In the genomic region with DNA sequence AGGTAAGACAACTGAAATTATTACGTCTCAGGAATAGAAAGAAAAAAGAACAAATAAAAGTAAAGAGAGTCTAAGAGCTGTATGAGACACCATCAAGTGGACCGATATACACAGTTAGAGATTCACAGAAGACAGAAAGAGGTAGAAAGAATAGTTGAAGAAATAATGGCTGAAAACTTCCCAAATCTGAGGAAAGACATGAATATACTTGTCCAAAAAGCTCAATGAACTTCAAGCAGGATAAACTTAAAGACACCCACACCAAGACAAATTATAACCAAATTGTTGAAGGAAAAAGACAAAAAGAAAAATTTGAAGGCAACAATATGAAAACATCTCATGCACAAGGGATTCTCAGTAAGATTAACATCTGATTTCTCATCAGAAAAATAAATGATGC, we compare ENCODE assay signal across 39 cellular contexts. TPM values are rescaled to one million over a fixed set of nuclear protein-coding genes. Genes with fewer than 3 reads are reported as not detected.
DNase-seq lines count a peak whose midpoint lies in the region; ATAC-seq, FAIRE-seq and TF ChIP-seq lines count a peak whose summit lies in the region.
"Had no signal": no experiment of that assay in that cellular context is flagged by ENCODE, and none has a peak within 500 bp of the region (broad histone marks: within the 10 kb centered on the region; RNA-seq: fewer than 3 reads in every experiment).

No MANE protein-coding gene starts in this region.

- H3K4me3 Mint-ChIP-seq in CD8-positive, alpha-beta T cell = no peak overlapping the region
- H3K4me3 Mint-ChIP-seq: B cell; CD14-positive monocyte; CD4-positive, alpha-beta T cell; CD4-positive, CD25-positive, alpha-beta regulatory T cell; CD8-positive, alpha-beta memory T cell had no signal

- POLR2A ChIA-PET in A549 (lab: Yijun Ruan, JAX) = no interaction called here
- POLR2A ChIA-PET in HEK293 (lab: Yijun Ruan, JAX) = interaction anchor here (1.6 kb wide), 1 partner anchor 39 kb away, joined by 4 read pairs; a partner anchor contains a TSS
- POLR2A ChIA-PET in CD8-positive, alpha-beta T cell (lab: Charles Lee) = no interaction called here

- CTCF ChIA-PET in A549 (lab: Yijun Ruan, JAX) = interaction anchor here (0.7 to 2.0 kb wide), 2 partner anchors 12 to 20 kb away, joined by 3 to 8 read pairs; no protein-coding TSS in a partner anchor
- CTCF ChIA-PET in HEK293 (lab: Yijun Ruan, JAX) = interaction anchor here (0.6 to 4.4 kb wide), 5 partner anchors 11 to 225 kb away, joined by 3 to 31 read pairs (median 3); no protein-coding TSS in a partner anchor
- CTCF ChIA-PET in CD8-positive, alpha-beta T cell (lab: Charles Lee) = interaction anchor here (2.5 kb wide), 1 partner anchor 12 kb away, joined by 7 read pairs; no protein-coding TSS in a partner anchor

- TF ChIP-seq POLR2A in A549 (IDR thresholded peaks at IDR 0.05; ENCODE audit: low read length) = no peak

- TF ChIP-seq EP300 in A549 (IDR thresholded peaks at IDR 0.05) = no peak

- ATAC-seq in A549 = no peak
- ATAC-seq in CD8-positive, alpha-beta T cell = no peak

- intact Hi-C loops in CD8-positive, alpha-beta T cell (cut with DNase I, micrococcal nuclease) = no loop called here
- intact Hi-C loops in posterior cingulate gyrus (cut with DNase I) = no loop called here

- WGBS in A549 (ENCODE audit: missing lambda C conversion rate) = 65% methylated on average over 2 of the region's 2 CpGs

- peak; percentile 74 for FAIRE-seq in A549 (lab: Jason Lieb, UNC)
- FAIRE-seq in TTC549 (lab: Jason Lieb, UNC) = peak; percentile 66
- FAIRE-seq: A204.1, D721Med had no signal

- H3K27ac Mint-ChIP-seq in CD8-positive, alpha-beta T cell = no peak overlapping the region
- H3K27ac Mint-ChIP-seq: B cell; CD14-positive monocyte; CD4-positive, alpha-beta memory T cell; CD4-positive, alpha-beta T cell; CD4-positive, CD25-positive, alpha-beta regulatory T cell; CD8-positive, alpha-beta memory T cell had no signal

- TF ChIP-seq CTCF in A549 (IDR thresholded peaks at IDR 0.05) = no peak
- TF ChIP-seq CTCF in HEK293 (tag by site-specific recombination; IDR thresholded peaks at IDR 0.05) = no peak
- no peak for TF ChIP-seq CTCF in CD8-positive, alpha-beta T cell (IDR thresholded peaks at IDR 0.05)

- H3K4me1 ChIP-seq in A549 = no peaks in the 10 kb centered on the region
- no peaks in the 10 kb centered on the region for H3K4me1 ChIP-seq in HEK293 (ENCODE audit: control insufficient read depth, insufficient read depth, low read length)
- no peaks in the 10 kb centered on the region for H3K4me1 ChIP-seq in CD8-positive, alpha-beta T cell (ENCODE audit: insufficient read depth, low read length)
- H3K4me1 ChIP-seq: BE2C; BLaER1; BLaER1 treated with 17β-estradiol and CSF1 and Interleukin-3, amounts not matched to agents 10 nM and 100 nM; Caco-2 had no signal

- H3K9me3 Mint-ChIP-seq in CD8-positive, alpha-beta T cell = peaks cover 9% of the 10 kb centered on the region

- no peaks in the 10 kb centered on the region for H3K36me3 Mint-ChIP-seq in CD8-positive, alpha-beta T cell
- H3K36me3 Mint-ChIP-seq: CD14-positive monocyte; CD4-positive, alpha-beta memory T cell; CD4-positive, CD25-positive, alpha-beta regulatory T cell had no signal

- H3K9me3 ChIP-seq in A549 (peaks cover 14% of the 10 kb centered on the region; the same call in 1 of the 3 replicates), HEK293 (ENCODE audit: control insufficient read depth, insufficient read depth, low read depth, low read length) (peaks cover 5% of the 10 kb centered on the region; the same call in 1 of the 2 replicates)
- H3K9me3 ChIP-seq in CD8-positive, alpha-beta T cell (ENCODE audit: low read length) = no peaks in the 10 kb centered on the region
- H3K9me3 ChIP-seq: BE2C, Caco-2 had no signal

- H3K27ac ChIP-seq in A549 = no peak overlapping the region
- H3K27ac ChIP-seq in HEK293 (ENCODE audit: extremely low read depth, low read depth, low read length) = no peak overlapping the region
- H3K27ac ChIP-seq in CD8-positive, alpha-beta T cell (ENCODE audit: low read depth, low read length) = no peak overlapping the region
- H3K27ac ChIP-seq: 22Rv1; BLaER1; BLaER1 treated with 17β-estradiol and CSF1 and Interleukin-3, amounts not matched to agents 10 nM and 100 nM; C4-2B had no signal

- DNase-seq in A549 (ENCODE audit: low read depth in 1 of 2, low spot score in 1 of 2) (no peak), NCI-H524 treated with DMSO at 0.1 percent for 48 hours (lab: John Stamatoyannopoulos, UW) (no peak), posterior cingulate gyrus (no peak)
- no peak for DNase-seq in CD8-positive, alpha-beta T cell
- DNase-seq: 8988T; ACHN; AML-193; BE2C; C1 segment of cervical spinal cord; Caco-2; Calu3; CD4-positive, alpha-beta memory T cell; CD4-positive, alpha-beta T cell; CD4-positive, CD25-positive, alpha-beta regulatory T cell; CD8-positive, alpha-beta memory T cell; COR-L47; DMS 273 treated with DMSO at 0.1 percent for 48 hours; DMS153; DMS53; DMS79; DMS79 treated with DMSO at 0.1 percent for 48 hours; DND-41; EL had no signal

- no peaks in the 10 kb centered on the region for H3K36me3 ChIP-seq in HEK293 (ENCODE audit: control insufficient read depth in 2 of 2, insufficient read depth in 1 of 2, low read length in 2 of 2)
- H3K36me3 ChIP-seq in CD8-positive, alpha-beta T cell (ENCODE audit: insufficient read depth, low read length) = no peaks in the 10 kb centered on the region
- H3K36me3 ChIP-seq: BE2C; BLaER1; BLaER1 treated with 17β-estradiol and CSF1 and Interleukin-3, amounts not matched to agents 10 nM and 100 nM had no signal

- H3K4me3 ChIP-seq in A549 (no peak overlapping the region), HEK293 (ENCODE audit: low read depth, low read length) (no peak overlapping the region)
- H3K4me3 ChIP-seq in CD8-positive, alpha-beta T cell (ENCODE audit: low read depth, low read length) = no peak overlapping the region
- H3K4me3 ChIP-seq: BLaER1; BLaER1 treated with 17β-estradiol and CSF1 and Interleukin-3, amounts not matched to agents 10 nM and 100 nM had no signal

- peaks cover 28% of the 10 kb centered on the region for H3K27me3 Mint-ChIP-seq in CD8-positive, alpha-beta T cell (ENCODE audit: low read depth)

- no peak for TF ChIP-seq RAD21 in A549 (conservative IDR thresholded peaks at IDR 0.05 in 1 of 2, IDR thresholded peaks at IDR 0.05 in 1 of 2)

- H3K4me1 Mint-ChIP-seq in CD8-positive, alpha-beta T cell (ENCODE audit: low read depth) = no peaks in the 10 kb centered on the region
- H3K4me1 Mint-ChIP-seq: B cell; CD14-positive monocyte; CD4-positive, alpha-beta memory T cell; CD4-positive, CD25-positive, alpha-beta regulatory T cell; CD8-positive, alpha-beta memory T cell had no signal

- H3K4me2 ChIP-seq in A549 = no peak overlapping the region
- H3K4me2 ChIP-seq: BLaER1; BLaER1 treated with 17β-estradiol and CSF1 and Interleukin-3, amounts not matched to agents 10 nM and 100 nM had no signal

- no peaks in the 10 kb centered on the region for H3K27me3 ChIP-seq in CD8-positive, alpha-beta T cell (ENCODE audit: insufficient read depth, low read length)
- H3K27me3 ChIP-seq: BLaER1; BLaER1 treated with 17β-estradiol and CSF1 and Interleukin-3, amounts not matched to agents 10 nM and 100 nM had no signal

TF ChIP-seq in A549, 52 proteins besides CTCF, POLR2A, EP300 and RAD21:
- TF ChIP-seq HOXB13 (CRISPR knock-in tag; IDR thresholded peaks at IDR 0.05; ENCODE audit: low read depth) (no peak), EHMT2 (IDR thresholded peaks at IDR 0.05; ENCODE audit: low read depth) (no peak), FOSL2 (IDR thresholded peaks at IDR 0.05) (no peak), FOSL2 (CRISPR knock-in tag; IDR thresholded peaks at IDR 0.05) (no peak), NPAS2 (CRISPR knock-in tag; IDR thresholded peaks at IDR 0.05; ENCODE audit: borderline replicate concordance) (no peak), PHF8 (IDR thresholded peaks at IDR 0.05; ENCODE audit: borderline replicate concordance, low read depth) (no peak)

TF ChIP-seq in HEK293, 187 proteins besides CTCF, POLR2A, EP300 and RAD21:
- TF ChIP-seq SETDB1 (IDR thresholded peaks at IDR 0.05; ENCODE audit: insufficient read length, low read length) (peak; percentile 53), ZNF433 (tag by site-specific recombination; IDR thresholded peaks at IDR 0.05; ENCODE audit: low read depth) (no peak), ZNF654 (tag by site-specific recombination; IDR thresholded peaks at IDR 0.05; ENCODE audit: low read depth) (no peak), ZNF558 (tag by site-specific recombination; IDR thresholded peaks at IDR 0.05) (peak; percentile 97), ZNF560 (tag by site-specific recombination; IDR thresholded peaks at IDR 0.05; ENCODE audit: borderline replicate concordance) (no peak)
- TF ChIP-seq, protein P1, sequence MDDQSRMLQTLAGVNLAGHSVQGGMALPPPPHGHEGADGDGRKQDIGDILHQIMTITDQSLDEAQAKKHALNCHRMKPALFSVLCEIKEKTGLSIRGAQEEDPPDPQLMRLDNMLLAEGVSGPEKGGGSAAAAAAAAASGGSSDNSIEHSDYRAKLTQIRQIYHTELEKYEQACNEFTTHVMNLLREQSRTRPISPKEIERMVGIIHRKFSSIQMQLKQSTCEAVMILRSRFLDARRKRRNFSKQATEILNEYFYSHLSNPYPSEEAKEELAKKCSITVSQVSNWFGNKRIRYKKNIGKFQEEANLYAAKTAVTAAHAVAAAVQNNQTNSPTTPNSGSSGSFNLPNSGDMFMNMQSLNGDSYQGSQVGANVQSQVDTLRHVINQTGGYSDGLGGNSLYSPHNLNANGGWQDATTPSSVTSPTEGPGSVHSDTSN (CRISPR knock-in tag; IDR thresholded peaks at IDR 0.05) = no peak

RNA-seq across cellular contexts. Expression of a gene that starts 19.6 kb away (rescaled TPM):
- polyA plus RNA-seq in A549 (2011; rRNA removed) (not detected in 2 replicates), A549 (2017; fragmentation: RNase III; extraction: RNeasy Plus Mini Kit Qiagen cat#74134 plus additional on column Dnase treatment) (not detected in 3 replicates)
- polyA plus RNA-seq in A549 (2012; cell fraction: cytosol; rRNA removed) = 0.01 TPM in 1 of 2 replicates, not detected in the other
- 0.02 TPM in 1 of 2 replicates, not detected in the other for polyA plus RNA-seq in A549 (2012; cell fraction: nucleus; rRNA removed)
- not detected in 2 replicates for polyA minus RNA-seq in A549 (2011; rRNA and poly(A)+ RNA removed)
- total RNA-seq in CD8-positive, alpha-beta T cell = under 1 TPM in 1 of 2 experiments, not detected in 1; 0.14 TPM
- total RNA-seq: A172; A673; B cell; Calu3; CD4-positive, alpha-beta memory T cell; CD4-positive, CD25-positive, alpha-beta regulatory T cell; CD8-positive, alpha-beta memory T cell; Daoy; G401 had no signal
- polyA plus RNA-seq: AG04450; BJ; CD14-positive monocyte; CD4-positive, alpha-beta memory T cell; CD4-positive, CD25-positive, alpha-beta regulatory T cell; CD8-positive, alpha-beta memory T cell had no signal

RNA-seq across cellular contexts. Expression of a gene that starts 39.4 kb away (rescaled TPM):
- polyA plus RNA-seq in A549 (2011; rRNA removed) (0.75 and 0.86 TPM in 2 replicates), A549 (2017; fragmentation: RNase III; extraction: RNeasy Plus Mini Kit Qiagen cat#74134 plus additional on column Dnase treatment) (1.2 TPM in 3 replicates)
- 0.96 and 1.3 TPM in 2 replicates for polyA plus RNA-seq in A549 (2012; cell fraction: cytosol; rRNA removed)
- polyA plus RNA-seq in A549 (2012; cell fraction: nucleus; rRNA removed) = 3.0 and 3.5 TPM in 2 replicates
- polyA minus RNA-seq in A549 (2011; rRNA and poly(A)+ RNA removed) = 0.73 and 1.0 TPM in 2 replicates
- not detected for total RNA-seq in CD8-positive, alpha-beta T cell
- total RNA-seq: A673; B cell; CD4-positive, alpha-beta T cell had no signal
- polyA plus RNA-seq: CD14-positive monocyte; CD4-positive, CD25-positive, alpha-beta regulatory T cell; CD8-positive, alpha-beta memory T cell had no signal
